ENCODE assay signal across 9 cellular contexts in genomic region chr19:8487137-8487851, GRCh38. TPM values are rescaled to one million over a fixed set of nuclear protein-coding genes. Genes with fewer than 3 reads are reported as not detected.
DNase-seq lines count a peak whose midpoint lies in the region; ATAC-seq and TF ChIP-seq lines count a peak whose summit lies in the region.
"Had no signal": no experiment of that assay in that cellular context is flagged by ENCODE, and none has a peak within 500 bp of the region (broad histone marks: within the 10 kb centered on the region; RNA-seq: fewer than 3 reads in every experiment).

No MANE protein-coding gene starts in this region.

- H3K9me3 Mint-ChIP-seq in type B pancreatic cell, result no peaks in the 10 kb centered on the region

- H3K4me3 Mint-ChIP-seq in type B pancreatic cell, result no peak overlapping the region

- H3K36me3 Mint-ChIP-seq in type B pancreatic cell, result peaks cover 22% of the 10 kb centered on the region

- peaks cover 4% of the 10 kb centered on the region for H3K4me1 Mint-ChIP-seq in type B pancreatic cell (ENCODE audit: unreplicated experiment)

- ATAC-seq in GM18907 (IDR thresholded peaks at IDR 0.05; ENCODE audit: unreplicated experiment), result no peak

- DNase-seq in NOMO-1 treated with DMSO at 0.1 percent for 48 hours (lab: John Stamatoyannopoulos, UW; ENCODE audit: unreplicated experiment) (peak; percentile 97), myocyte (ENCODE audit: low read depth) (peak; percentile 52), type B pancreatic cell (ENCODE audit: extremely low spot score, unreplicated experiment) (no peak), NCI-H1694 treated with DMSO at 0.1 percent for 48 hours (lab: John Stamatoyannopoulos, UW) (no peak), T1000 (lab: John Stamatoyannopoulos, UW) (no peak)
- peak; percentile 64 for DNase-seq in activated naive CD4-positive, alpha-beta T cell treated with anti-CD3 and anti-CD28 coated beads, Interleukin-2, amount 50 U/mL, for 16 hours

- peak overlapping the region; percentile 54 for H3K27ac Mint-ChIP-seq in type B pancreatic cell

- no peaks in the 10 kb centered on the region for H3K27me3 Mint-ChIP-seq in type B pancreatic cell

- peak; percentile 17 for TF ChIP-seq CTCF in GM12873 (IDR thresholded peaks at IDR 0.05; ENCODE audit: insufficient read depth, low read depth, low read length, missing control alignments)
- TF ChIP-seq CTCF in type B pancreatic cell (conservative IDR thresholded peaks at IDR 0.05), result no peak

RNA-seq across cellular contexts. Expression of gene PRAM1, which starts 15.1 kb away (rescaled TPM):
- total RNA-seq in myocyte, result not detected in 2 replicates
- polyA plus RNA-seq in myocyte (2012), result 0.09 TPM
- 0.31 TPM in 2 replicates for total RNA-seq in type B pancreatic cell (ENCODE audit: low replicate concordance)
- total RNA-seq: renal cortical epithelial cell had no signal

RNA-seq across cellular contexts. Expression of gene ZNF414, which starts 26.7 kb away (rescaled TPM):
- total RNA-seq in myocyte, result 5.4 and 6.1 TPM in 2 replicates
- polyA plus RNA-seq in myocyte (2012), result 24.1 TPM
- 19.9 and 25.4 TPM in 2 replicates for total RNA-seq in type B pancreatic cell (ENCODE audit: low replicate concordance)

RNA-seq across cellular contexts. Expression of gene HNRNPM, which starts 42.5 kb away (rescaled TPM):
- total RNA-seq in myocyte (38.5 and 43.6 TPM in 2 replicates), type B pancreatic cell (ENCODE audit: low replicate concordance) (197 and 317 TPM in 2 replicates)
- polyA plus RNA-seq in myocyte (2012), result 89.3 TPM

Comparison
In these comparisons a context has a peak if more than half of its experiments do, and no peak if none do; other contexts are left out.
1. DNase-seq: peak in NOMO-1 treated with DMSO at 0.1 percent for 48 hours (single experiment), activated naive CD4-positive, alpha-beta T cell treated with anti-CD3 and anti-CD28 coated beads, Interleukin-2, amount 50 U/mL, for 16 hours (single experiment) and myocyte (single experiment); none in type B pancreatic cell (single experiment), NCI-H1694 treated with DMSO at 0.1 percent for 48 hours (single experiment) and T1000 (single experiment).